Comparison of ENCODE assay signal across 9 cellular contexts in genomic region chr17:44919885-44920564, GRCh38. TPM values are rescaled to one million over a fixed set of nuclear protein-coding genes. Genes with fewer than 3 reads are reported as not detected.
A peak's percentile ranks its signal among the peaks of the same experiment; 100 is the strongest.
DNase-seq lines count a peak whose midpoint lies in the region; ATAC-seq and TF ChIP-seq lines count a peak whose summit lies in the region.
"Had no signal": no experiment of that assay in that cellular context is flagged by ENCODE, and none has a peak within 500 bp of the region (broad histone marks: within the 10 kb centered on the region; RNA-seq: fewer than 3 reads in every experiment).

No MANE protein-coding gene starts in this region.

- no peak overlapping the region for H3K27ac ChIP-seq in adrenal gland
- H3K27ac ChIP-seq in heart right ventricle = peak overlapping the region in 7 of 10 donors; percentile 32 to 64 (median 44)
- H3K27ac ChIP-seq in prostate gland = no peak overlapping the region

- ATAC-seq in GM21723 (IDR thresholded peaks at IDR 0.05; ENCODE audit: unreplicated experiment) = peak; percentile 81
- peak; percentile 71 to 91 (median 84) for ATAC-seq in heart right ventricle
- ATAC-seq in GM21447 (IDR thresholded peaks at IDR 0.05; ENCODE audit: unreplicated experiment) = no peak

- 0 to 14% (median 9%) methylated on average over 3 to 9 of the region's 9 CpGs for WGBS in adrenal gland, 4 donors
- WGBS in heart right ventricle, 2 donors = 9 to 11% methylated on average over 9 of the region's 9 CpGs
- 13% methylated on average over 9 of the region's 9 CpGs for WGBS in prostate gland

- H3K36me3 ChIP-seq in adrenal gland (replicated peaks in 1 of 2) = no peaks in the 10 kb centered on the region
- H3K36me3 ChIP-seq in heart right ventricle = no peaks in the 10 kb centered on the region
- H3K36me3 ChIP-seq in prostate gland = no peaks in the 10 kb centered on the region

- no peaks in the 10 kb centered on the region for H3K9me3 ChIP-seq in adrenal gland (replicated peaks in 1 of 3)
- H3K9me3 ChIP-seq in heart right ventricle = no peaks in the 10 kb centered on the region
- no peaks in the 10 kb centered on the region for H3K9me3 ChIP-seq in prostate gland

- TF ChIP-seq POLR2A in adrenal gland (IDR thresholded peaks at IDR 0.05) (no peak), prostate gland (IDR thresholded peaks at IDR 0.05) (no peak)

- H3K27me3 ChIP-seq in adrenal gland (no peaks in the 10 kb centered on the region), heart right ventricle (peaks cover 0 to 15% (median 0%) of the 10 kb centered on the region in 7 donors), prostate gland (replicated peaks; ENCODE audit: insufficient read depth) (no peaks in the 10 kb centered on the region)

- DNase-seq in Caki2 (ENCODE audit: low read depth) (peak; percentile 65), NAMALWA (ENCODE audit: low spot score) (peak; percentile 79), SW 1271 (lab: John Stamatoyannopoulos, UW) (peak; percentile 19 to 65), adrenal gland (peak; percentile 82 to 93 (median 88)), heart right ventricle (peak; percentile 78 to 80), prostate gland (ENCODE audit: low spot score) (peak; percentile 79)

- peaks cover 9 to 18% of the 10 kb centered on the region in 2 donors for H3K4me1 ChIP-seq in adrenal gland (replicated peaks in 1 of 2)
- peaks cover 4 to 48% (median 28%) of the 10 kb centered on the region in 9 donors for H3K4me1 ChIP-seq in heart right ventricle
- no peaks in the 10 kb centered on the region for H3K4me1 ChIP-seq in prostate gland (replicated peaks)

- in situ Hi-C loops in Caki2 (cut with HindIII; ENCODE audit: low pct_unique_long_range_greater_than_20kb, low sequenced_read_pairs) = no loop called here

- intact Hi-C loops in adrenal gland (cut with DNase I) (loop anchor here (2.0 to 10.0 kb wide), 4 partner anchors 101 to 185 kb away; no protein-coding TSS in a partner anchor), heart right ventricle (cut with DNase I) (loop anchor here (1.0 to 10.0 kb wide), 15 partner anchors 47 to 275 kb away; partner anchors contain the start of genes PLCD3 (in 3 of the 10) and C1QL1 (in 2 of the 10)), prostate gland (cut with DNase I) (loop anchor here (1.0 to 5.0 kb wide), 3 partner anchors 102 to 197 kb away; no protein-coding TSS in a partner anchor)

- no peak overlapping the region for H3K4me3 ChIP-seq in adrenal gland
- H3K4me3 ChIP-seq in heart right ventricle = no peak overlapping the region
- no peak overlapping the region for H3K4me3 ChIP-seq in prostate gland

- TF ChIP-seq CTCF in adrenal gland (IDR thresholded peaks at IDR 0.05) = peak; percentile 55 to 93 (median 85)
- TF ChIP-seq CTCF in heart right ventricle (IDR thresholded peaks at IDR 0.05) = peak; percentile 70 to 94 (median 84)
- peak; percentile 69 to 93 (median 86) for TF ChIP-seq CTCF in prostate gland (IDR thresholded peaks at IDR 0.05)

RNA-seq across cellular contexts. Expression of gene GFAP, which starts 4.7 kb away (rescaled TPM):
- not detected in 2 replicates for total RNA-seq in Caki2 (2014; rRNA removed; shearing (Covaris generic); ENCODE audit: low replicate concordance)
- 1 to 10 TPM in 6 of 8 donors, under 1 TPM in 1, not detected in 1; 0.88 to 9.1 (median 1.6) TPM for total RNA-seq in adrenal gland
- polyA plus RNA-seq in adrenal gland = 1 to 10 TPM in 1 of 3 donors, under 1 TPM in 2; 0.62 to 3.2 (median 0.98) TPM
- total RNA-seq in heart right ventricle = 1 to 10 TPM; 3.1 to 8.6 (median 7.4) TPM
- 1 to 10 TPM; 2.1 to 6.1 TPM for polyA plus RNA-seq in heart right ventricle
- under 1 TPM in 1 of 2 donors, not detected in 1; 0.62 TPM for total RNA-seq in prostate gland
- total RNA-seq: T-helper 2 cell treated with Interferon-gamma antibody and Interleukin-4, amounts not matched to agents 100 ng/mL and 5 ng/mL, for 36 hours had no signal

RNA-seq across cellular contexts. Expression of gene EFTUD2, which starts 20.8 kb away (rescaled TPM):
- total RNA-seq in Caki2 (2014; rRNA removed; shearing (Covaris generic); ENCODE audit: low replicate concordance) = 84.5 and 87.3 TPM in 2 replicates
- total RNA-seq in adrenal gland (100 to 1,000 TPM in 2 of 8 donors, 10 to 100 TPM in 6; 51.2 to 104 (median 87.2) TPM), heart right ventricle (10 to 100 TPM; 52.3 to 78.2 (median 62.9) TPM), prostate gland (10 to 100 TPM; 56.0 to 88.0 TPM)
- polyA plus RNA-seq in adrenal gland (100 to 1,000 TPM in 1 of 3 donors, 10 to 100 TPM in 2; 30.5 to 122 (median 45.8) TPM), heart right ventricle (10 to 100 TPM; 21.6 to 54.5 TPM)

RNA-seq across cellular contexts. Expression of gene KIF18B, which starts 27.5 kb away (rescaled TPM):
- 21.2 and 21.7 TPM in 2 replicates for total RNA-seq in Caki2 (2014; rRNA removed; shearing (Covaris generic); ENCODE audit: low replicate concordance)
- 1 to 10 TPM in 2 of 8 donors, under 1 TPM in 5, not detected in 1; 0.21 to 1.3 (median 0.83) TPM for total RNA-seq in adrenal gland
- polyA plus RNA-seq in adrenal gland = under 1 TPM; 0.20 to 0.46 (median 0.24) TPM
- 1 to 10 TPM in 3 of 10 donors, under 1 TPM in 6, not detected in 1; 0.11 to 4.3 (median 0.20) TPM for total RNA-seq in heart right ventricle
- under 1 TPM; 0.04 to 0.80 TPM for polyA plus RNA-seq in heart right ventricle
- total RNA-seq in prostate gland = 1 to 10 TPM; 1.8 to 2.5 TPM

RNA-seq across cellular contexts. Expression of gene C1QL1, which starts 48.1 kb away (rescaled TPM):
- 10.9 and 12.5 TPM in 2 replicates for total RNA-seq in Caki2 (2014; rRNA removed; shearing (Covaris generic); ENCODE audit: low replicate concordance)
- total RNA-seq in adrenal gland (1 to 10 TPM in 2 of 8 donors, under 1 TPM in 2, not detected in 4; 0.55 to 1.5 (median 0.94) TPM), heart right ventricle (10 to 100 TPM in 2 of 10 donors, 1 to 10 TPM in 5, under 1 TPM in 3; 0.37 to 25.6 (median 1.1) TPM), prostate gland (1 to 10 TPM in 1 of 2 donors, under 1 TPM in 1; 0.87 to 1.1 TPM)
- polyA plus RNA-seq in adrenal gland (1 to 10 TPM in 1 of 3 donors, under 1 TPM in 2; 0.27 to 3.3 (median 0.88) TPM), heart right ventricle (10 to 100 TPM in 1 of 2 donors, 1 to 10 TPM in 1; 2.2 to 12.7 TPM)

Comparison
In these comparisons a context has a peak if more than half of its experiments do, and no peak if none do; other contexts are left out.
1. H3K27ac ChIP-seq: peak in heart right ventricle (7 of 10); none in adrenal gland (0 of 5) and prostate gland (0 of 2).
2. Peak in every context shown above with its lines, with median percentiles within 50 percentile points of each other: DNase-seq and CTCF ChIP-seq.